1 cellular context compared by ENCODE assay signal in genomic region chr10:35480150-35480549, GRCh38.
TF ChIP-seq lines count a peak whose summit lies in the region.

No MANE protein-coding gene starts in this region.

TF ChIP-seq in GM23338, 12 proteins besides CTCF, POLR2A, EP300 and RAD21 (continued from another document):
- no peak for TF ChIP-seq REST (IDR thresholded peaks at IDR 0.05; ENCODE audit: unreplicated experiment)
- TF ChIP-seq EZH2phosphoT487 (IDR thresholded peaks at IDR 0.05; ENCODE audit: unreplicated experiment), result no peak
- no peak for TF ChIP-seq EZH2 (IDR thresholded peaks at IDR 0.05; ENCODE audit: low read depth, unreplicated experiment)
- TF ChIP-seq ETS1 (IDR thresholded peaks at IDR 0.05), result no peak
- TF ChIP-seq ZNF462 (CRISPR knock-in tag; IDR thresholded peaks at IDR 0.05), result no peak
- TF ChIP-seq POLR2AphosphoS5 (IDR thresholded peaks at IDR 0.05; ENCODE audit: low read depth), result no peak
- no peak for TF ChIP-seq CREB1 (CRISPR knock-in tag; IDR thresholded peaks at IDR 0.05; ENCODE audit: low read depth)
